ENCODE assay signal across 1 cellular context in genomic region chr12:95336387-95337067, GRCh38.
TF ChIP-seq lines count a peak whose summit lies in the region.

No MANE protein-coding gene starts in this region.

TF ChIP-seq in HepG2, 621 proteins besides CTCF, POLR2A, EP300 and RAD21 (continued from another document and continues in another):
- TF ChIP-seq RXRA (CRISPR knock-in tag; IDR thresholded peaks at IDR 0.05) (peak; percentile 17; the same call in 1 of the 2 replicates), POLR2AphosphoS5 (IDR thresholded peaks at IDR 0.05; ENCODE audit: low read depth, low read length) (no peak), HDAC2 (CRISPR knock-in tag; IDR thresholded peaks at IDR 0.05) (no peak), ZNF446 (CRISPR knock-in tag; IDR thresholded peaks at IDR 0.05) (no peak), ARNT (IDR thresholded peaks at IDR 0.05) (no peak), ZKSCAN1 (IDR thresholded peaks at IDR 0.05; ENCODE audit: low read length) (no peak), ZNF598 (CRISPR knock-in tag; IDR thresholded peaks at IDR 0.05; ENCODE audit: borderline replicate concordance) (no peak), ZBTB20 (CRISPR knock-in tag; IDR thresholded peaks at IDR 0.05; ENCODE audit: borderline replicate concordance, low read depth) (no peak), GPN1 (CRISPR knock-in tag; IDR thresholded peaks at IDR 0.05; ENCODE audit: borderline replicate concordance) (no peak), MTF1 (CRISPR knock-in tag; IDR thresholded peaks at IDR 0.05) (no peak), PBX2 (CRISPR knock-in tag; IDR thresholded peaks at IDR 0.05) (no peak), STAG1 (CRISPR knock-in tag; IDR thresholded peaks at IDR 0.05) (peak; percentile 99), HMGA1 (CRISPR knock-in tag; conservative IDR thresholded peaks at IDR 0.05) (no peak), CREBL2 (CRISPR knock-in tag; IDR thresholded peaks at IDR 0.05; ENCODE audit: borderline replicate concordance) (no peak), MZF1 (CRISPR knock-in tag; IDR thresholded peaks at IDR 0.05; ENCODE audit: borderline replicate concordance) (no peak), ZBTB43 (CRISPR knock-in tag; conservative IDR thresholded peaks at IDR 0.05) (no peak), ZNF878 (CRISPR knock-in tag; IDR thresholded peaks at IDR 0.05) (no peak), SKIL (CRISPR knock-in tag; IDR thresholded peaks at IDR 0.05; ENCODE audit: borderline replicate concordance) (no peak), WIZ (CRISPR knock-in tag; IDR thresholded peaks at IDR 0.05) (no peak), TBX2 (CRISPR knock-in tag; IDR thresholded peaks at IDR 0.05; ENCODE audit: borderline replicate concordance) (no peak), ZBTB7A (CRISPR knock-in tag; IDR thresholded peaks at IDR 0.05) (no peak), TOPORS (CRISPR knock-in tag; IDR thresholded peaks at IDR 0.05) (no peak), ZNF382 (CRISPR knock-in tag; IDR thresholded peaks at IDR 0.05; ENCODE audit: borderline replicate concordance) (no peak), ELF1 (CRISPR knock-in tag; IDR thresholded peaks at IDR 0.05) (no peak), ZNF615 (CRISPR knock-in tag; IDR thresholded peaks at IDR 0.05; ENCODE audit: borderline replicate concordance) (no peak), ZNF713 (CRISPR knock-in tag; IDR thresholded peaks at IDR 0.05) (no peak), SNRNP70 (IDR thresholded peaks at IDR 0.05; ENCODE audit: low read depth, low read length) (no peak), HNRNPUL1 (IDR thresholded peaks at IDR 0.05; ENCODE audit: low read depth, low read length) (no peak), ZNF781 (CRISPR knock-in tag; IDR thresholded peaks at IDR 0.05; ENCODE audit: borderline replicate concordance, not compliant biosample characterization) (no peak), NR2C2 (CRISPR knock-in tag; IDR thresholded peaks at IDR 0.05; ENCODE audit: borderline replicate concordance) (no peak), ARNT2 (CRISPR knock-in tag; IDR thresholded peaks at IDR 0.05; ENCODE audit: low read depth) (no peak), ZNF709 (CRISPR knock-in tag; IDR thresholded peaks at IDR 0.05) (no peak), ESRRA (CRISPR knock-in tag; IDR thresholded peaks at IDR 0.05; ENCODE audit: low read depth) (no peak), ATM (IDR thresholded peaks at IDR 0.05; ENCODE audit: borderline replicate concordance) (no peak), SAFB2 (CRISPR knock-in tag; IDR thresholded peaks at IDR 0.05; ENCODE audit: borderline replicate concordance, low read depth) (no peak), FOSL1 (CRISPR knock-in tag; IDR thresholded peaks at IDR 0.05; ENCODE audit: borderline replicate concordance) (no peak), HOMEZ (CRISPR knock-in tag; IDR thresholded peaks at IDR 0.05; ENCODE audit: low read depth) (no peak), ZNF605 (CRISPR knock-in tag; IDR thresholded peaks at IDR 0.05) (no peak), ZNF333 (CRISPR knock-in tag; IDR thresholded peaks at IDR 0.05; ENCODE audit: borderline replicate concordance) (no peak), NFKBIZ (CRISPR knock-in tag; IDR thresholded peaks at IDR 0.05) (0 out of 2 replicates have a peak, but pooled peaks have one; percentile 28), CHCHD3 (CRISPR knock-in tag; IDR thresholded peaks at IDR 0.05) (no peak), TIGD3 (CRISPR knock-in tag; IDR thresholded peaks at IDR 0.05; ENCODE audit: borderline replicate concordance) (no peak), HOXA7 (CRISPR knock-in tag; IDR thresholded peaks at IDR 0.05) (no peak), HHEX (CRISPR knock-in tag; IDR thresholded peaks at IDR 0.05) (no peak), IRF1 (CRISPR knock-in tag; IDR thresholded peaks at IDR 0.05; ENCODE audit: low read depth) (no peak), ATF7 (IDR thresholded peaks at IDR 0.05) (no peak), ATF7 (CRISPR knock-in tag; IDR thresholded peaks at IDR 0.05) (no peak), MBD4 (IDR thresholded peaks at IDR 0.05; ENCODE audit: borderline replicate concordance, low read length) (no peak), ZBTB37 (CRISPR knock-in tag; IDR thresholded peaks at IDR 0.05) (no peak), RERE (CRISPR knock-in tag; IDR thresholded peaks at IDR 0.05; ENCODE audit: low read depth) (no peak; the same call in 1 of the 2 replicates)
- TF ChIP-seq, protein P1, sequence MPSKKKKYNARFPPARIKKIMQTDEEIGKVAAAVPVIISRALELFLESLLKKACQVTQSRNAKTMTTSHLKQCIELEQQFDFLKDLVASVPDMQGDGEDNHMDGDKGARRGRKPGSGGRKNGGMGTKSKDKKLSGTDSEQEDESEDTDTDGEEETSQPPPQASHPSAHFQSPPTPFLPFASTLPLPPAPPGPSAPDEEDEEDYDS (CRISPR knock-in tag; IDR thresholded peaks at IDR 0.05): peak; percentile 33; the same call in 1 of the 2 replicates
- TF ChIP-seq, protein P2, sequence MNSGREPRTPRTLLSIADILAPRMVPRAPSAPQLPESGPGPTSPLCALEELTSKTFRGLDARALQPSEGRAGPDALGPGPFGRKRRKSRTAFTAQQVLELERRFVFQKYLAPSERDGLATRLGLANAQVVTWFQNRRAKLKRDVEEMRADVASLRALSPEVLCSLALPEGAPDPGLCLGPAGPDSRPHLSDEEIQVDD (CRISPR knock-in tag; IDR thresholded peaks at IDR 0.05; ENCODE audit: borderline replicate concordance): no peak
- TF ChIP-seq, protein P3, sequence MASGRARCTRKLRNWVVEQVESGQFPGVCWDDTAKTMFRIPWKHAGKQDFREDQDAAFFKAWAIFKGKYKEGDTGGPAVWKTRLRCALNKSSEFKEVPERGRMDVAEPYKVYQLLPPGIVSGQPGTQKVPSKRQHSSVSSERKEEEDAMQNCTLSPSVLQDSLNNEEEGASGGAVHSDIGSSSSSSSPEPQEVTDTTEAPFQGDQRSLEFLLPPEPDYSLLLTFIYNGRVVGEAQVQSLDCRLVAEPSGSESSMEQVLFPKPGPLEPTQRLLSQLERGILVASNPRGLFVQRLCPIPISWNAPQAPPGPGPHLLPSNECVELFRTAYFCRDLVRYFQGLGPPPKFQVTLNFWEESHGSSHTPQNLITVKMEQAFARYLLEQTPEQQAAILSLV (CRISPR knock-in tag; IDR thresholded peaks at IDR 0.05; ENCODE audit: borderline replicate concordance): no peak
